In genomic region chr4:26987191-26987590, GRCh38 we compare ENCODE assay signal across 23 cellular contexts.
DNase-seq lines count a peak whose midpoint lies in the region; ATAC-seq and TF ChIP-seq lines count a peak whose summit lies in the region.
"Had no signal": no experiment of that assay in that cellular context is flagged by ENCODE, and none has a peak within 500 bp of the region (broad histone marks: within the 10 kb centered on the region; RNA-seq: fewer than 3 reads in every experiment).

No MANE protein-coding gene starts in this region.

- POLR2A ChIA-PET in activated CD8-positive, alpha-beta T cell treated with anti-CD3 and anti-CD28 coated beads for 36 hours (lab: Charles Lee), result interaction anchor here (1.4 kb wide), 1 partner anchor 126 kb away, joined by 6 read pairs; the partner anchor contains the start of gene STIM2
- POLR2A ChIA-PET in activated CD8-positive, alpha-beta T cell treated with anti-CD3 and anti-CD28 coated beads, Interleukin-2, amount 10 ng/mL, durations not matched to agents 7 days and 5 days (lab: Charles Lee), result no interaction called here
- POLR2A ChIA-PET in OCI-LY7 (lab: Charles Lee), result interaction anchor here (0.5 to 6.1 kb wide), 9 partner anchors 8 to 966 kb away, joined by 3 to 38 read pairs (median 4); no protein-coding TSS in a partner anchor

- BruUV-seq in OCI-LY7 (replicated peaks; lab: Mats Ljungman, UMichigan), result no TSS peak

- H3K9me2 ChIP-seq in OCI-LY7 (ENCODE audit: insufficient read depth, low read length), result no peaks in the 10 kb centered on the region

- CTCF ChIA-PET in activated CD8-positive, alpha-beta T cell treated with anti-CD3 and anti-CD28 coated beads for 36 hours (lab: Charles Lee), result interaction anchor here (1.8 to 2.1 kb wide), 2 partner anchors 12 to 14 kb away, joined by 5 to 9 read pairs; no protein-coding TSS in a partner anchor
- CTCF ChIA-PET in activated CD8-positive, alpha-beta T cell treated with anti-CD3 and anti-CD28 coated beads, Interleukin-2, amount 10 ng/mL, durations not matched to agents 7 days and 5 days (lab: Charles Lee), result interaction anchor here (1.4 to 1.9 kb wide), 2 partner anchors 9 to 23 kb away, joined by 3 to 5 read pairs; no protein-coding TSS in a partner anchor
- CTCF ChIA-PET in OCI-LY7 (lab: Charles Lee; ENCODE audit: unreplicated experiment), result interaction anchor here (0.7 kb wide), 1 partner anchor 12 kb away, joined by 3 read pairs; no protein-coding TSS in a partner anchor

- intact Hi-C loops in activated CD8-positive, alpha-beta T cell treated with anti-CD3 and anti-CD28 coated beads for 36 hours (cut with micrococcal nuclease), result no loop called here
- intact Hi-C loops in OCI-LY7 (cut with micrococcal nuclease; ENCODE audit: unreplicated experiment), result no loop called here

- 0 out of 2 replicates have a peak, but pooled peaks cover 10% of the 10 kb centered on the region for H4K20me1 ChIP-seq in OCI-LY7 (ENCODE audit: insufficient read depth, low read length)

- H3K4me3 Mint-ChIP-seq in activated CD8-positive, alpha-beta T cell treated with anti-CD3 and anti-CD28 coated beads for 36 hours, result no peak overlapping the region
- H3K4me3 Mint-ChIP-seq in activated CD8-positive, alpha-beta T cell treated with anti-CD3 and anti-CD28 coated beads, Interleukin-2, amount 10 ng/mL, durations not matched to agents 7 days and 5 days, result no peak overlapping the region
- H3K4me3 Mint-ChIP-seq in endothelial cell (ENCODE audit: unreplicated experiment), result no peak overlapping the region
- H3K4me3 Mint-ChIP-seq in stimulated activated memory B cell treated with anti-CD40 and anti-IgM and Interleukin-4, amounts not matched to agents 10 μg/mL and 1 μg/mL and 100 μg/mL, for 72 hours, result no peak overlapping the region
- H3K4me3 Mint-ChIP-seq: activated CD4-positive, alpha-beta memory T cell treated with anti-CD3 and anti-CD28 coated beads for 36 hours; immature natural killer cell had no signal

- no peaks in the 10 kb centered on the region for H3K27me3 Mint-ChIP-seq in activated CD8-positive, alpha-beta T cell treated with anti-CD3 and anti-CD28 coated beads for 36 hours
- no peaks in the 10 kb centered on the region for H3K27me3 Mint-ChIP-seq in activated CD8-positive, alpha-beta T cell treated with anti-CD3 and anti-CD28 coated beads, Interleukin-2, amount 10 ng/mL, durations not matched to agents 7 days and 5 days (ENCODE audit: low read depth)
- H3K27me3 Mint-ChIP-seq in endothelial cell (ENCODE audit: unreplicated experiment), result no peaks in the 10 kb centered on the region
- H3K27me3 Mint-ChIP-seq in stimulated activated memory B cell treated with anti-CD40 and anti-IgM and Interleukin-4, amounts not matched to agents 10 μg/mL and 1 μg/mL and 100 μg/mL, for 72 hours, result no peaks in the 10 kb centered on the region
- H3K27me3 Mint-ChIP-seq: activated CD4-positive, alpha-beta memory T cell treated with anti-CD3 and anti-CD28 coated beads for 36 hours had no signal

- ATAC-seq in activated CD8-positive, alpha-beta T cell treated with anti-CD3 and anti-CD28 coated beads for 36 hours, result no peak
- no peak for ATAC-seq in activated CD8-positive, alpha-beta T cell treated with anti-CD3 and anti-CD28 coated beads, Interleukin-2, amount 10 ng/mL, durations not matched to agents 7 days and 5 days
- ATAC-seq in stimulated activated memory B cell treated with anti-CD40 and anti-IgM and Interleukin-4, amounts not matched to agents 10 μg/mL and 1 μg/mL and 100 μg/mL, for 72 hours, result no peak
- no peak for ATAC-seq in HG02642 (IDR thresholded peaks at IDR 0.05; ENCODE audit: poor library complexity, unreplicated experiment)
- ATAC-seq: A549, body of pancreas, heart right ventricle, left ventricle myocardium superior, pancreas, SK-N-SH treated with all-trans-retinoic acid at 6 μM for 48 hours had no signal

- peak overlapping the region; percentile 18 for H3K4me3 ChIP-seq in OCI-LY7 (ENCODE audit: low read depth, low read length, poor library complexity, severe bottlenecking)
- H3K4me3 ChIP-seq: A549, body of pancreas, colonic mucosa, heart right ventricle, pancreas had no signal

- no peak for DNase-seq in activated CD8-positive, alpha-beta T cell treated with anti-CD3 and anti-CD28 coated beads for 36 hours
- DNase-seq in activated CD8-positive, alpha-beta T cell treated with anti-CD3 and anti-CD28 coated beads, Interleukin-2, amount 10 ng/mL, durations not matched to agents 7 days and 5 days, result no peak
- DNase-seq in OCI-LY7 (ENCODE audit: low spot score) (no peak), endothelial cell (ENCODE audit: low spot score) (no peak), HCEC 1CT (no peak), HT-29 (ENCODE audit: low spot score) (no peak)
- DNase-seq: activated CD4-positive, alpha-beta memory T cell treated with anti-CD3 and anti-CD28 coated beads for 36 hours; activated naive CD4-positive, alpha-beta T cell treated with anti-CD3 and anti-CD28 coated beads, Interleukin-2, amount 50 U/mL, for 16 hours; activated T-cell treated with anti-CD3 and anti-CD28 coated beads, Interleukin-2, amount 50 U/mL, for 1 hour; body of pancreas; colonic mucosa; heart right ventricle; immature natural killer cell; KBM-7; left ventricle myocardium superior; NCI-H2081; pancreas had no signal

- peak overlapping the region; percentile 65 for H3K4me2 ChIP-seq in OCI-LY7 (ENCODE audit: low read length)
- H3K4me2 ChIP-seq: A549 had no signal

- H3K9me3 Mint-ChIP-seq in activated CD8-positive, alpha-beta T cell treated with anti-CD3 and anti-CD28 coated beads for 36 hours, result peaks cover 6% of the 10 kb centered on the region
- peaks cover 8% of the 10 kb centered on the region for H3K9me3 Mint-ChIP-seq in activated CD8-positive, alpha-beta T cell treated with anti-CD3 and anti-CD28 coated beads, Interleukin-2, amount 10 ng/mL, durations not matched to agents 7 days and 5 days (ENCODE audit: insufficient read depth)
- H3K9me3 Mint-ChIP-seq in endothelial cell (ENCODE audit: unreplicated experiment), result no peaks in the 10 kb centered on the region
- peaks cover 3% of the 10 kb centered on the region for H3K9me3 Mint-ChIP-seq in stimulated activated memory B cell treated with anti-CD40 and anti-IgM and Interleukin-4, amounts not matched to agents 10 μg/mL and 1 μg/mL and 100 μg/mL, for 72 hours
- H3K9me3 Mint-ChIP-seq: immature natural killer cell had no signal

- peak overlapping the region; percentile 39 for H3K27ac Mint-ChIP-seq in activated CD8-positive, alpha-beta T cell treated with anti-CD3 and anti-CD28 coated beads for 36 hours
- no peak overlapping the region for H3K27ac Mint-ChIP-seq in activated CD8-positive, alpha-beta T cell treated with anti-CD3 and anti-CD28 coated beads, Interleukin-2, amount 10 ng/mL, durations not matched to agents 7 days and 5 days
- H3K27ac Mint-ChIP-seq in endothelial cell (ENCODE audit: unreplicated experiment), result peak overlapping the region; percentile 74
- H3K27ac Mint-ChIP-seq in stimulated activated memory B cell treated with anti-CD40 and anti-IgM and Interleukin-4, amounts not matched to agents 10 μg/mL and 1 μg/mL and 100 μg/mL, for 72 hours, result peak overlapping the region; percentile 75
- H3K27ac Mint-ChIP-seq: activated CD4-positive, alpha-beta memory T cell treated with anti-CD3 and anti-CD28 coated beads for 36 hours had no signal

- H3K4me1 Mint-ChIP-seq in activated CD8-positive, alpha-beta T cell treated with anti-CD3 and anti-CD28 coated beads for 36 hours (ENCODE audit: low read depth), result peaks cover 50% of the 10 kb centered on the region
- H3K4me1 Mint-ChIP-seq in activated CD8-positive, alpha-beta T cell treated with anti-CD3 and anti-CD28 coated beads, Interleukin-2, amount 10 ng/mL, durations not matched to agents 7 days and 5 days (ENCODE audit: low read depth), result peaks cover 30% of the 10 kb centered on the region
- H3K4me1 Mint-ChIP-seq in endothelial cell (ENCODE audit: unreplicated experiment), result peaks cover 4% of the 10 kb centered on the region
- H3K4me1 Mint-ChIP-seq in stimulated activated memory B cell treated with anti-CD40 and anti-IgM and Interleukin-4, amounts not matched to agents 10 μg/mL and 1 μg/mL and 100 μg/mL, for 72 hours, result peaks cover 45% of the 10 kb centered on the region

- peaks cover 22% of the 10 kb centered on the region for H3K36me3 Mint-ChIP-seq in activated CD8-positive, alpha-beta T cell treated with anti-CD3 and anti-CD28 coated beads for 36 hours (ENCODE audit: low read depth)
- peaks cover 38% of the 10 kb centered on the region for H3K36me3 Mint-ChIP-seq in activated CD8-positive, alpha-beta T cell treated with anti-CD3 and anti-CD28 coated beads, Interleukin-2, amount 10 ng/mL, durations not matched to agents 7 days and 5 days (ENCODE audit: low read depth)
- H3K36me3 Mint-ChIP-seq in endothelial cell (ENCODE audit: low read depth, unreplicated experiment), result peaks cover 7% of the 10 kb centered on the region
- peaks cover 29% of the 10 kb centered on the region for H3K36me3 Mint-ChIP-seq in stimulated activated memory B cell treated with anti-CD40 and anti-IgM and Interleukin-4, amounts not matched to agents 10 μg/mL and 1 μg/mL and 100 μg/mL, for 72 hours

- H3K79me2 ChIP-seq in OCI-LY7 (ENCODE audit: insufficient read depth, low read depth, low read length), result peaks cover 92% of the 10 kb centered on the region

- H3K4me1 ChIP-seq in OCI-LY7 (ENCODE audit: insufficient read depth, low read length, poor library complexity, severe bottlenecking), result peaks cover 64% of the 10 kb centered on the region
- H3K4me1 ChIP-seq: colonic mucosa had no signal

- peaks cover 61% of the 10 kb centered on the region for H3K36me3 ChIP-seq in OCI-LY7 (ENCODE audit: insufficient read depth, low read length)
- H3K36me3 ChIP-seq: colonic mucosa, heart right ventricle, pancreas had no signal

- H2AFZ ChIP-seq in OCI-LY7 (ENCODE audit: low read length), result no peak overlapping the region

- H3K9me3 ChIP-seq in OCI-LY7 (ENCODE audit: low read length), result peaks cover 21% of the 10 kb centered on the region; the same call in 1 of the 2 replicates
- H3K9me3 ChIP-seq: A549, body of pancreas, colonic mucosa, pancreas had no signal

- TF ChIP-seq CTCF in activated CD8-positive, alpha-beta T cell treated with anti-CD3 and anti-CD28 coated beads for 36 hours (IDR thresholded peaks at IDR 0.05), result no peak
- no peak for TF ChIP-seq CTCF in OCI-LY7 (conservative IDR thresholded peaks at IDR 0.05; ENCODE audit: low read length)
- no peak for TF ChIP-seq CTCF in endothelial cell (IDR thresholded peaks at IDR 0.05; ENCODE audit: unreplicated experiment)

- H3K27ac ChIP-seq in OCI-LY7 (ENCODE audit: low read depth, low read length, poor library complexity, severe bottlenecking), result peak overlapping the region; percentile 51
- H3K27ac ChIP-seq: A549, body of pancreas, C4-2B, colonic mucosa, heart right ventricle, pancreas, RWPE1 had no signal
